Comparison of ENCODE assay signal across 35 cellular contexts in genomic region chr2:68935471-68935870, GRCh38. TPM values are rescaled to one million over a fixed set of nuclear protein-coding genes. Genes with fewer than 3 reads are reported as not detected.
"Had no signal": no experiment of that assay in that cellular context is flagged by ENCODE, and none has a peak within 500 bp of the region (broad histone marks: within the 10 kb centered on the region; RNA-seq: fewer than 3 reads in every experiment).

No MANE protein-coding gene starts in this region.

- H3K9me3 ChIP-seq: adrenal gland, body of pancreas, lower lobe of right lung, mucosa of descending colon, upper lobe of left lung had no signal

- H3K36me3 Mint-ChIP-seq: activated naive CD8-positive, alpha-beta T cell treated with anti-CD3 and anti-CD28 coated beads for 36 hours had no signal

- H3K36me3 ChIP-seq: adrenal gland, heart right ventricle, left lung, lower lobe of right lung, upper lobe of left lung had no signal

- ATAC-seq: activated CD4-positive, alpha-beta T cell treated with anti-CD3 and anti-CD28 coated beads for 36 hours; body of pancreas; heart right ventricle; lower lobe of right lung; mucosa of descending colon; sciatic nerve had no signal

- H3K27me3 Mint-ChIP-seq: activated naive CD8-positive, alpha-beta T cell treated with anti-CD3 and anti-CD28 coated beads for 36 hours had no signal

- H3K4me1 ChIP-seq: adrenal gland had no signal

- H3K4me3 ChIP-seq: adrenal gland, body of pancreas, heart right ventricle, left lung, lower lobe of right lung, mucosa of descending colon, skin epidermis, upper lobe of left lung had no signal

- H3K4me3 Mint-ChIP-seq: activated CD4-positive, alpha-beta T cell treated with anti-CD3 and anti-CD28 coated beads for 36 hours; activated naive CD4-positive, alpha-beta T cell treated with anti-CD3 and anti-CD28 coated beads for 36 hours; activated naive CD8-positive, alpha-beta T cell treated with anti-CD3 and anti-CD28 coated beads for 36 hours; activated T-helper 1 cell treated with anti-CD3 and anti-CD28 coated beads, Interleukin-12 subunit alpha, Interleukin-12 subunit beta, Interleukin-2, Interleukin-4 antibody, amounts not matched to agents 30 ng/mL and 10 ng/mL and 1 ng/mL, durations not matched to agents 14 hours and 24 hours and 36 hours; natural killer cell treated with Interleukin-12 subunit alpha and Interleukin-12 subunit beta and Interleukin-15 and Interleukin-18, amount 100 ng/mL, for 72 hours; stimulated activated naive CD8-positive, alpha-beta T cell treated with anti-CD3 and anti-CD28 coated beads, Interleukin-15, Interleukin-2, amounts not matched to agents 100 ng/mL and 50 ng/mL, for 24 hours had no signal

- H3K4me1 Mint-ChIP-seq: activated naive CD8-positive, alpha-beta T cell treated with anti-CD3 and anti-CD28 coated beads for 36 hours had no signal

- H3K27me3 ChIP-seq: adrenal gland, body of pancreas, foreskin keratinocyte, heart right ventricle, left lung, upper lobe of left lung had no signal

- H3K27ac ChIP-seq: adrenal gland, body of pancreas, heart right ventricle, left lung, lower lobe of right lung, upper lobe of left lung had no signal

- DNase-seq: activated CD4-positive, alpha-beta T cell treated with anti-CD3 and anti-CD28 coated beads for 36 hours; activated CD4-positive, alpha-beta T cell treated with anti-CD3 and anti-CD28 coated beads, Interleukin-2, amount 50 U/mL, for 4 hours; activated CD4-positive, CD25-positive, alpha-beta regulatory T cell; activated CD8-positive, alpha-beta memory T cell treated with anti-CD3 and anti-CD28 coated beads, Interleukin-2, amount 50 U/mL, for 4 hours; activated effector memory CD4-positive, alpha-beta T cell treated with anti-CD3 and anti-CD28 coated beads, Interleukin-2, amount 50 U/mL, for 16 hours; activated naive CD4-positive, alpha-beta T cell treated with anti-CD3 and anti-CD28 coated beads for 36 hours; activated naive CD8-positive, alpha-beta T cell treated with anti-CD3 and anti-CD28 coated beads for 36 hours; activated T-cell treated with anti-CD3 and anti-CD28 coated beads, Interleukin-2, amount 50 U/mL, for 1 hour; adrenal gland; aorta; body of pancreas; foreskin keratinocyte; heart right ventricle; kidney glomerular epithelial cell; left lung; lower lobe of right lung; mucosa of descending colon; stimulated activated CD4-positive, alpha-beta T cell treated with anti-CD3 and anti-CD28 coated beads, Interleukin-12 subunit alpha, Interleukin-12 subunit beta, amount 100 ng/mL, for 4 hours; stimulated activated CD4-positive, alpha-beta T cell treated with anti-CD3 and anti-CD28 coated beads, Interleukin-4, amount 100 ng/mL, for 1 hour; substantia nigra; upper lobe of left lung had no signal

- H3K27ac Mint-ChIP-seq: activated CD4-positive, alpha-beta T cell treated with anti-CD3 and anti-CD28 coated beads for 36 hours; activated naive CD4-positive, alpha-beta T cell treated with anti-CD3 and anti-CD28 coated beads for 36 hours; activated naive CD8-positive, alpha-beta T cell treated with anti-CD3 and anti-CD28 coated beads for 36 hours; activated T-helper 1 cell treated with anti-CD3 and anti-CD28 coated beads, Interleukin-12 subunit alpha, Interleukin-12 subunit beta, Interleukin-2, Interleukin-4 antibody, amounts not matched to agents 30 ng/mL and 10 ng/mL and 1 ng/mL, durations not matched to agents 14 hours and 24 hours and 36 hours; natural killer cell treated with Interleukin-12 subunit alpha and Interleukin-12 subunit beta and Interleukin-15 and Interleukin-18, amount 100 ng/mL, for 72 hours; stimulated activated naive CD8-positive, alpha-beta T cell treated with anti-CD3 and anti-CD28 coated beads, Interleukin-15, Interleukin-2, amounts not matched to agents 100 ng/mL and 50 ng/mL, for 24 hours had no signal

- H3K9me3 Mint-ChIP-seq: activated naive CD4-positive, alpha-beta T cell treated with anti-CD3 and anti-CD28 coated beads for 36 hours; natural killer cell treated with Interleukin-12 subunit alpha and Interleukin-12 subunit beta and Interleukin-15 and Interleukin-18, amount 100 ng/mL, for 72 hours; stimulated activated naive CD8-positive, alpha-beta T cell treated with anti-CD3 and anti-CD28 coated beads, Interleukin-15, Interleukin-2, amounts not matched to agents 100 ng/mL and 50 ng/mL, for 24 hours had no signal

- FAIRE-seq: endothelial cell of umbilical vein had no signal

RNA-seq across cellular contexts. Expression of gene GKN2, which starts 17.2 kb away (rescaled TPM):
- total RNA-seq: activated CD4-positive, alpha-beta T cell treated with anti-CD3 and anti-CD28 coated beads for 36 hours; activated CD8-positive, alpha-beta memory T cell treated with anti-CD3 and anti-CD28 coated beads for 36 hours; activated naive CD4-positive, alpha-beta T cell treated with anti-CD3 and anti-CD28 coated beads for 36 hours; activated naive CD8-positive, alpha-beta T cell treated with anti-CD3 and anti-CD28 coated beads for 36 hours; activated T-helper 1 cell treated with anti-CD3 and anti-CD28 coated beads, Interleukin-12 subunit alpha, Interleukin-12 subunit beta, Interleukin-2, Interleukin-4 antibody, amounts not matched to agents 30 ng/mL and 10 ng/mL and 1 ng/mL, durations not matched to agents 14 hours and 24 hours and 36 hours; aorta; body of pancreas; cardiac septum; endothelial cell of umbilical vein; foreskin keratinocyte; glomerular endothelial cell; heart right ventricle; mesenteric fat pad; mucosa of descending colon; myocyte; natural killer cell treated with Interleukin-12 subunit alpha and Interleukin-12 subunit beta and Interleukin-15 and Interleukin-18, amount 100 ng/mL, for 72 hours; osteocyte; posterior vena cava; sciatic nerve; T-helper 1 cell treated with Interleukin-12 subunit alpha and Interleukin-12 subunit beta and Interleukin-4 antibody, amounts not matched to agents 30 ng/mL and 1 ng/mL, for 36 hours had no signal
- polyA plus RNA-seq: endothelial cell of umbilical vein, foreskin keratinocyte, heart right ventricle had no signal

RNA-seq across cellular contexts. Expression of gene GKN1, which starts 39.0 kb away (rescaled TPM):
- total RNA-seq: activated CD4-positive, alpha-beta T cell treated with anti-CD3 and anti-CD28 coated beads for 36 hours; activated CD8-positive, alpha-beta memory T cell treated with anti-CD3 and anti-CD28 coated beads for 36 hours; activated naive CD4-positive, alpha-beta T cell treated with anti-CD3 and anti-CD28 coated beads for 36 hours; activated naive CD8-positive, alpha-beta T cell treated with anti-CD3 and anti-CD28 coated beads for 36 hours; activated T-helper 1 cell treated with anti-CD3 and anti-CD28 coated beads, Interleukin-12 subunit alpha, Interleukin-12 subunit beta, Interleukin-2, Interleukin-4 antibody, amounts not matched to agents 30 ng/mL and 10 ng/mL and 1 ng/mL, durations not matched to agents 14 hours and 24 hours and 36 hours; aorta; body of pancreas; cardiac septum; endothelial cell of umbilical vein; foreskin keratinocyte; glomerular endothelial cell; heart right ventricle; left lung; lower lobe of right lung; mesenteric fat pad; mucosa of descending colon; myocyte; natural killer cell treated with Interleukin-12 subunit alpha and Interleukin-12 subunit beta and Interleukin-15 and Interleukin-18, amount 100 ng/mL, for 72 hours; osteocyte; posterior vena cava; sciatic nerve; T-helper 1 cell treated with Interleukin-12 subunit alpha and Interleukin-12 subunit beta and Interleukin-4 antibody, amounts not matched to agents 30 ng/mL and 1 ng/mL, for 36 hours; upper lobe of left lung had no signal
- polyA plus RNA-seq: endothelial cell of umbilical vein had no signal
